ENCODE assay signal across 18 cellular contexts in genomic region chr1:1176063-1176761, GRCh38. TPM values are rescaled to one million over a fixed set of nuclear protein-coding genes. Genes with fewer than 3 reads are reported as not detected.
DNase-seq lines count a peak whose midpoint lies in the region; ATAC-seq and TF ChIP-seq lines count a peak whose summit lies in the region.
"Not testable (repeated sequence)": the region's sequence is repeated elsewhere in the genome, so short reads cannot be mapped to it uniquely, and the experiment has no call there.
"Had no signal": no experiment of that assay in that cellular context is flagged by ENCODE, and none has a peak within 500 bp of the region (broad histone marks: within the 10 kb centered on the region; RNA-seq: fewer than 3 reads in every experiment).

No MANE protein-coding gene starts in this region.

- DNase-seq in CD14-positive monocyte (ENCODE audit: low spot score), result peak; percentile 24
- DNase-seq in GM20000 (ENCODE audit: low spot score), result peak; percentile 10
- peak; percentile 55 to 69 for DNase-seq in NCI-H187 (lab: John Stamatoyannopoulos, UW)
- DNase-seq in NCI-H510A treated with DMSO at 0.1 percent for 48 hours (lab: John Stamatoyannopoulos, UW), result peak; percentile 81
- peak in 1 of 3 donors; percentile 3 for DNase-seq in T-helper 17 cell
- DNase-seq in endodermal cell, result peak; percentile 92
- peak; percentile 79 for DNase-seq in islet precursor cell
- peak; percentile 66 for DNase-seq in osteoblast (ENCODE audit: insufficient read length, low spot score, missing footprints)

- not testable (repeated sequence) for H3K79me2 ChIP-seq in osteoblast (ENCODE audit: insufficient read depth, low read length)

- not testable (repeated sequence) for H3K9me3 ChIP-seq in T-helper 17 cell (ENCODE audit: control insufficient read depth, low read length, poor library complexity, severe bottlenecking); endodermal cell (ENCODE audit: control insufficient read depth, low read length); osteoblast (ENCODE audit: low read depth, low read length)

- not testable (repeated sequence) for H3K4me1 Mint-ChIP-seq in CD14-positive monocyte, endodermal cell
- H3K4me1 Mint-ChIP-seq in T-helper 17 cell, result peaks cover 20% of the 10 kb centered on the region

- H3K4me3 Mint-ChIP-seq in CD14-positive monocyte (peak overlapping the region in 1 of 2 donors; percentile 30), T-helper 17 cell (peak overlapping the region; percentile 52)
- H3K4me3 Mint-ChIP-seq in endodermal cell, result not testable (repeated sequence)

- H4K20me1 ChIP-seq in osteoblast (ENCODE audit: insufficient read depth, low read length), result not testable (repeated sequence)

- H3K27me3 Mint-ChIP-seq in CD14-positive monocyte (ENCODE audit: low read depth in 3 of 3) (peaks cover 26 to 50% (median 32%) of the 10 kb centered on the region in 3 donors), endodermal cell (ENCODE audit: insufficient read depth) (peaks cover 14% of the 10 kb centered on the region)
- H3K27me3 Mint-ChIP-seq in T-helper 17 cell, result not testable (repeated sequence)

- not testable (repeated sequence) for H3K27ac Mint-ChIP-seq in CD14-positive monocyte, endodermal cell
- H3K27ac Mint-ChIP-seq in T-helper 17 cell, result peak overlapping the region; percentile 80

- H3K27ac ChIP-seq in endodermal cell (ENCODE audit: low read depth, low read length); osteoblast (ENCODE audit: low read depth, low read length): not testable (repeated sequence)

- H3K36me3 Mint-ChIP-seq in CD14-positive monocyte; T-helper 17 cell (ENCODE audit: low read depth); endodermal cell (ENCODE audit: low read depth): not testable (repeated sequence)

- not testable (repeated sequence) for H3K9ac ChIP-seq in endodermal cell (ENCODE audit: extremely low read depth, low read length, poor library complexity, severe bottlenecking)

- not testable (repeated sequence) for H3K4me1 ChIP-seq in endodermal cell (ENCODE audit: control insufficient read depth, insufficient read depth, low read length); osteoblast (ENCODE audit: insufficient read depth, low read length)

- not testable (repeated sequence) for H3K4me2 ChIP-seq in osteoblast (ENCODE audit: insufficient read depth, low read length)

- peaks cover 4 to 15% (median 7%) of the 10 kb centered on the region in 7 donors for H3K9me3 Mint-ChIP-seq in CD14-positive monocyte
- H3K9me3 Mint-ChIP-seq in endodermal cell, result peaks cover 11% of the 10 kb centered on the region

- TF ChIP-seq CTCF in CD14-positive monocyte (IDR thresholded peaks at IDR 0.05); GM20000 (IDR thresholded peaks at IDR 0.05; ENCODE audit: extremely low read depth, missing control alignments); endodermal cell (conservative IDR thresholded peaks at IDR 0.05); osteoblast (IDR thresholded peaks at IDR 0.05; ENCODE audit: extremely low read depth, low read depth, low read length): not testable (repeated sequence)

- not testable (repeated sequence) for H2AFZ ChIP-seq in osteoblast (ENCODE audit: low read length)

- not testable (repeated sequence) for H3K36me3 ChIP-seq in endodermal cell (ENCODE audit: control insufficient read depth, insufficient read depth, low read length); osteoblast (ENCODE audit: insufficient read depth, low read length)

- intact Hi-C loops in CD14-positive monocyte (cut with micrococcal nuclease), result not testable (repeated sequence)

- not testable (repeated sequence) for H3K4me3 ChIP-seq in endodermal cell (ENCODE audit: low read length); osteoblast (ENCODE audit: insufficient read depth, low read length)

- WGBS in endodermal cell (ENCODE audit: insufficient coverage in 1 of 2, insufficient read length in 1 of 2), 2 experiments, result 66 to 79% methylated on average over 7 to 22 of the region's 22 CpGs

- H3K27me3 ChIP-seq in endodermal cell (ENCODE audit: control insufficient read depth, insufficient read depth, low read length, poor library complexity, severe bottlenecking) (peaks cover 10% of the 10 kb centered on the region), osteoblast (ENCODE audit: insufficient read depth, low read length) (peaks cover 41% of the 10 kb centered on the region)

- ATAC-seq in T-helper 17 cell, result not testable (repeated sequence)

RNA-seq across cellular contexts. Expression of gene TTLL10, which starts 2.5 kb away (rescaled TPM):
- polyA plus RNA-seq in CD14-positive monocyte, result under 1 TPM in 1 of 2 donors, not detected in 1; 0.06 TPM
- total RNA-seq in T-helper 17 cell (1 to 10 TPM in 1 of 2 donors, under 1 TPM in 1; 0.86 to 2.5 TPM), endodermal cell (1 to 10 TPM in 1 of 2 donors, under 1 TPM in 1; 0.93 to 1.2 TPM), osteoblast (not detected in 2 replicates)
- 1.1 TPM for polyA plus RNA-seq in endodermal cell (2013, experiment 1 of 2)
- polyA plus RNA-seq in endodermal cell (2013, experiment 2 of 2), result 0.21 TPM
- total RNA-seq: A673; activated naive CD8-positive, alpha-beta T cell treated with anti-CD3 and anti-CD28 coated beads for 36 hours; ascending aorta; fibroblast of lung; GM12878; lower leg skin; OCI-LY7; right atrium auricular region; tibial nerve had no signal
- polyA plus RNA-seq: fibroblast of lung, GM12878 had no signal

RNA-seq across cellular contexts. Expression of gene TNFRSF18, which starts 30.2 kb away (rescaled TPM):
- not detected for polyA plus RNA-seq in CD14-positive monocyte
- total RNA-seq in T-helper 17 cell, result 10 to 100 TPM; 47.9 to 80.4 TPM
- 1 to 10 TPM in 1 of 2 donors, under 1 TPM in 1; 0.95 to 1.7 TPM for total RNA-seq in endodermal cell
- not detected for polyA plus RNA-seq in endodermal cell (2013, experiment 1 of 2)
- polyA plus RNA-seq in endodermal cell (2013, experiment 2 of 2), result 0.25 TPM
- 0.29 TPM in 1 of 2 replicates, not detected in the other for total RNA-seq in osteoblast
- total RNA-seq: ascending aorta, HT-29, OCI-LY7 had no signal
- polyA plus RNA-seq: fibroblast of lung had no signal

RNA-seq across cellular contexts. Expression of gene TNFRSF4, which starts 37.7 kb away (rescaled TPM):
- polyA plus RNA-seq in CD14-positive monocyte, result not detected
- total RNA-seq in T-helper 17 cell (100 to 1,000 TPM in 1 of 2 donors, 10 to 100 TPM in 1; 94.7 to 127 TPM), endodermal cell (under 1 TPM in 1 of 2 donors, not detected in 1; 0.20 TPM), osteoblast (under 0.01 TPM in 1 of 2 replicates, not detected in the other)
- not detected for polyA plus RNA-seq in endodermal cell (2013, experiment 1 of 2)
- polyA plus RNA-seq in endodermal cell (2013, experiment 2 of 2), result not detected
- total RNA-seq: HT-29 had no signal

RNA-seq across cellular contexts. Expression of gene SDF4, which starts 55.6 kb away (rescaled TPM):
- polyA plus RNA-seq in CD14-positive monocyte, result 10 to 100 TPM; 81.7 to 89.0 TPM
- total RNA-seq in T-helper 17 cell (100 to 1,000 TPM; 129 to 146 TPM), endodermal cell (10 to 100 TPM; 85.9 to 95.6 TPM), osteoblast (136 and 151 TPM in 2 replicates)
- polyA plus RNA-seq in endodermal cell (2013, experiment 1 of 2), result 77.8 TPM
- polyA plus RNA-seq in endodermal cell (2013, experiment 2 of 2), result 71.1 TPM

RNA-seq across cellular contexts. Expression of gene B3GALT6, which starts 55.8 kb away (rescaled TPM):
- polyA plus RNA-seq in CD14-positive monocyte, result 1 to 10 TPM; 1.9 to 8.8 TPM
- total RNA-seq in T-helper 17 cell (1 to 10 TPM; 8.4 to 9.4 TPM), endodermal cell (10 to 100 TPM; 24.8 to 31.5 TPM), osteoblast (26.5 and 29.7 TPM in 2 replicates)
- polyA plus RNA-seq in endodermal cell (2013, experiment 1 of 2), result 27.8 TPM
- 24.0 TPM for polyA plus RNA-seq in endodermal cell (2013, experiment 2 of 2)

Comparison
In these comparisons a context has a peak if more than half of its experiments do, and no peak if none do; other contexts are left out.
1. RNA of gene TNFRSF18, which starts 30.2 kb away (total RNA-seq): 47.9 to 80.4 TPM in T-helper 17 cell; 0.95 to 1.7 TPM in endodermal cell and 0.29 TPM in osteoblast; every median in the first group is over 10 times any median in the second.
2. RNA of gene TNFRSF4, which starts 37.7 kb away (total RNA-seq): 94.7 to 127 TPM in T-helper 17 cell; 0.20 TPM in endodermal cell and under 0.01 TPM in osteoblast; every median in the first group is over 10 times any median in the second.